11 cellular contexts compared by ENCODE assay signal in the genomic region with DNA sequence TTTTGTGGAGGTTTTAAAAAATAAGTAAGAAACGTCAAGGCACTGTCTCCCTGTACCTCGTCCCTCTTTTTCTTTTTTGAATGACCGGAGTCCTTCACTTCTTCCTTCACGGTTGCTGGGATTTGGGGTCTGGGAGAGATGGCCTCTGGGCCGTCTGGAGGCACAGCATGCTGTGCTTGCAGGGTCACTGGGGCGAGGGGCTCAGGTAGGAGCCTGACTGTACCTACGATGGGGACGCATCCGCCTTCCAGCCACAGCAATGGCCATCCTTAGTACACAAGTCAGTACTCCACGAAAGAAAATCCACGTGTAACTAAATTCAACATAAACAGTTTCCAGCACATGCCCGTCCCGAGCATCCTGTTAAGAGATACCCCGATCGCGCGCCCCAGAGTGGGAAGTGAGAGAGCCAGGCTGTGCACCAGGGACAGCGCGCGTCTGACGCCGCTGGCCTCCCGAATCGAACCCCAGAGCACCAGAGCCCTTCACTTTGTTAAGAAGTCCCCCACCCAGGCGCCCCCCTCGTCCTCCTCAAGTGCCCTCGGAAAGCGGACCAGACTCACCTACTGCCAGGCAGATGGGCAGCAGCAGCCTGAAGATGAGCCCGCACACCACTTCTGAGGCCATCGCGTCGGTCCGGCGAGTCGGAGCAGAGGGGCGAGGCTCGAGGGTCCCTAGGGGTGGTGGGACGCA. TPM values are rescaled to one million over a fixed set of nuclear protein-coding genes. Genes with fewer than 3 reads are reported as not detected.
DNase-seq lines count a peak whose midpoint lies in the region; FAIRE-seq and TF ChIP-seq lines count a peak whose summit lies in the region.
"Had no signal": no experiment of that assay in that cellular context is flagged by ENCODE, and none has a peak within 500 bp of the region (broad histone marks: within the 10 kb centered on the region; RNA-seq: fewer than 3 reads in every experiment).

No MANE protein-coding gene starts in this region.

- H3K9me2 ChIP-seq in OCI-LY7 (ENCODE audit: insufficient read depth, low read length), result no peaks in the 10 kb centered on the region

- no peaks in the 10 kb centered on the region for H3K4me1 ChIP-seq in OCI-LY7 (ENCODE audit: insufficient read depth, low read length, poor library complexity, severe bottlenecking)

- POLR2A ChIA-PET in OCI-LY7 (lab: Charles Lee), result no interaction called here

- TF ChIP-seq POLR2A in GM12891 (IDR thresholded peaks at IDR 0.05; ENCODE audit: low read depth, low read length), result peak; percentile 44; the same call in 1 of the 2 replicates

- no peaks in the 10 kb centered on the region for H3K79me2 ChIP-seq in OCI-LY7 (ENCODE audit: insufficient read depth, low read depth, low read length)

- H4K20me1 ChIP-seq in OCI-LY7 (ENCODE audit: insufficient read depth, low read length), result no peaks in the 10 kb centered on the region

- H3K27ac ChIP-seq in skin epidermis (peak overlapping the region in 5 of 21 experiments; percentile 1 to 54 (median 13)), OCI-LY7 (ENCODE audit: low read depth, low read length, poor library complexity, severe bottlenecking) (no peak overlapping the region)

- peak overlapping the region; percentile 45 for H3K4me3 ChIP-seq in astrocyte of the cerebellum (ENCODE audit: low read depth, low read length)
- H3K4me3 ChIP-seq in skin epidermis, result peak overlapping the region in 6 of 7 experiments; percentile 7 to 43 (median 28)
- no peak overlapping the region for H3K4me3 ChIP-seq in OCI-LY7 (ENCODE audit: low read depth, low read length, poor library complexity, severe bottlenecking)

- DNase-seq in GM12891 (ENCODE audit: insufficient read length, low spot score), result no peak
- DNase-seq in astrocyte of the cerebellum (ENCODE audit: low read depth), result no peak
- DNase-seq in left kidney (ENCODE audit: low read depth, low spot score), result peak; percentile 39
- DNase-seq in OCI-LY7 (ENCODE audit: low spot score), result no peak
- DNase-seq in NCI-H1436 treated with DMSO at 0.1 percent for 48 hours (lab: John Stamatoyannopoulos, UW), result no peak
- no peak for DNase-seq in AG20443 (ENCODE audit: low spot score)
- no peak for DNase-seq in NAMALWA (ENCODE audit: low spot score)
- DNase-seq: activated CD8-positive, alpha-beta memory T cell treated with anti-CD3 and anti-CD28 coated beads for 24 hours; NCI-H1694 had no signal

- TF ChIP-seq CTCF in astrocyte of the cerebellum (IDR thresholded peaks at IDR 0.05; ENCODE audit: low read depth, low read length, missing control alignments) (no peak), OCI-LY7 (conservative IDR thresholded peaks at IDR 0.05; ENCODE audit: low read length) (no peak)

- H3K9me3 ChIP-seq in OCI-LY7 (ENCODE audit: low read length), result no peaks in the 10 kb centered on the region

- intact Hi-C loops in OCI-LY7 (cut with micrococcal nuclease; ENCODE audit: unreplicated experiment), result no loop called here

- CTCF ChIA-PET in OCI-LY7 (lab: Charles Lee; ENCODE audit: unreplicated experiment), result no interaction called here

- no peak overlapping the region for H3K4me2 ChIP-seq in OCI-LY7 (ENCODE audit: low read length)

- in situ Hi-C loops in astrocyte of the cerebellum (cut with HindIII; ENCODE audit: low sequenced_read_pairs), result no loop called here

- H3K36me3 ChIP-seq in OCI-LY7 (ENCODE audit: insufficient read depth, low read length), result no peaks in the 10 kb centered on the region

- no TSS peak for BruUV-seq in OCI-LY7 (replicated peaks; lab: Mats Ljungman, UMichigan)

- H2AFZ ChIP-seq in OCI-LY7 (ENCODE audit: low read length), result no peak overlapping the region

- FAIRE-seq in GM12891 (lab: Jason Lieb, UNC), result peak; percentile 66
- FAIRE-seq: G401.6 had no signal

TF ChIP-seq in GM12891, 5 proteins besides CTCF, POLR2A, EP300 and RAD21:
- TF ChIP-seq SPI1 (IDR thresholded peaks at IDR 0.05; ENCODE audit: low read depth, low read length) (peak; percentile 55), TAF1 (IDR thresholded peaks at IDR 0.05; ENCODE audit: low read depth, low read length) (no peak), POU2F2 (IDR thresholded peaks at IDR 0.05; ENCODE audit: low read depth, low read length) (no peak), POLR2AphosphoS5 (IDR thresholded peaks at IDR 0.05; ENCODE audit: low read depth, low read length) (peak; percentile 58; the same call in 1 of the 2 replicates), PAX5 (IDR thresholded peaks at IDR 0.05; ENCODE audit: insufficient read depth, low read length, severe bottlenecking) (no peak)

RNA-seq across cellular contexts. Expression of a gene that starts 1.3 kb away (rescaled TPM):
- 35.8 TPM for polyA plus RNA-seq in GM12891 (2012; ENCODE audit: low read depth, missing spikeins)
- 0.95 and 2.6 TPM in 2 replicates for total RNA-seq in OCI-LY7 (2014; rRNA removed; shearing (Covaris generic))
- 3.3 and 5.6 TPM in 2 replicates for total RNA-seq in OCI-LY7 (2022)
